In the genomic region with DNA sequence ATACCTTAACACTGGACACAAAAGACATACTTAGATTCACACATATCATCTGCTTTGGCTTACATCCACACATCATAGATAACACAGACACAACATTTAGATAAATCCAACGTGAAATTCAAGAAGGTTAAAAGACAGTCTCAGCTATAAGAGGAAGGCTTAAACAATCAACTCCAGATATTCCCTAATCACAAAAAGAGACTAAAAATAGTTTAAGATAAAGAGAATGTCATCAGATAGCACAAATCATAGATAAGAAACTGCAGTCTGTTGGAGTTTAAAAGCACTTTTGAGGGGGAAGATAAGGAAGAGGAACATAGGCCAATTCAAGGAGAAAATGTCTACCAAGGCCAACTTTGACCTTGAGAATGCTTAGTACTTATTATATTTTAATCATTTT, we compare ENCODE assay signal across 21 cellular contexts.
"Had no signal": no experiment of that assay in that cellular context is flagged by ENCODE, and none has a peak within 500 bp of the region (broad histone marks: within the 10 kb centered on the region; RNA-seq: fewer than 3 reads in every experiment).

No MANE protein-coding gene starts in this region.

- H3K9me3 ChIP-seq: left lung, lower lobe of right lung, neutrophil, psoas muscle, right lobe of liver, testis, tibial nerve had no signal

- H3K27ac ChIP-seq: coronary artery, dorsolateral prefrontal cortex, heart right ventricle, left lung, lower lobe of right lung, neutrophil, psoas muscle, right lobe of liver, testis, tibial nerve had no signal

- H3K4me3 Mint-ChIP-seq: immature natural killer cell; memory B cell; naive B cell; nephron; stimulated activated memory B cell treated with anti-CD40 and anti-IgM and Interleukin-4, amounts not matched to agents 10 μg/mL and 1 μg/mL and 100 μg/mL, for 72 hours; stimulated activated naive CD8-positive, alpha-beta T cell treated with anti-CD3 and anti-CD28 coated beads, Interleukin-15, Interleukin-2, amounts not matched to agents 100 ng/mL and 50 ng/mL, for 24 hours had no signal

- DNase-seq: dorsolateral prefrontal cortex; effector CD8-positive, alpha-beta T cell; heart right ventricle; hypothalamus; immature natural killer cell; left lung; lower lobe of right lung; naive B cell; psoas muscle; retina; right lobe of liver; stimulated activated CD4-positive, alpha-beta T cell treated with anti-CD3 and anti-CD28 coated beads, Interleukin-1b, Interleukin-23, amount 100 ng/mL, for 48 hours; stimulated activated CD4-positive, alpha-beta T cell treated with anti-CD3 and anti-CD28 coated beads, Interleukin-4, amount 100 ng/mL, for 24 hours; testis had no signal

- H3K36me3 Mint-ChIP-seq: memory B cell; naive B cell; stimulated activated memory B cell treated with anti-CD40 and anti-IgM and Interleukin-4, amounts not matched to agents 10 μg/mL and 1 μg/mL and 100 μg/mL, for 72 hours had no signal

- H3K4me1 ChIP-seq: heart right ventricle, left lung, lower lobe of right lung, psoas muscle, right lobe of liver, testis, tibial nerve had no signal

- H3K27me3 ChIP-seq: heart right ventricle, left lung, neutrophil, right lobe of liver, testis, tibial nerve had no signal

- H3K27me3 Mint-ChIP-seq: memory B cell; naive B cell; stimulated activated memory B cell treated with anti-CD40 and anti-IgM and Interleukin-4, amounts not matched to agents 10 μg/mL and 1 μg/mL and 100 μg/mL, for 72 hours; stimulated activated naive CD8-positive, alpha-beta T cell treated with anti-CD3 and anti-CD28 coated beads, Interleukin-15, Interleukin-2, amounts not matched to agents 100 ng/mL and 50 ng/mL, for 24 hours had no signal

- H3K4me1 Mint-ChIP-seq: immature natural killer cell; memory B cell; naive B cell; stimulated activated memory B cell treated with anti-CD40 and anti-IgM and Interleukin-4, amounts not matched to agents 10 μg/mL and 1 μg/mL and 100 μg/mL, for 72 hours had no signal

- H3K4me3 ChIP-seq: coronary artery, dorsolateral prefrontal cortex, heart right ventricle, left lung, lower lobe of right lung, psoas muscle, right lobe of liver, testis, tibial nerve had no signal

- H3K27ac Mint-ChIP-seq: immature natural killer cell; memory B cell; naive B cell; nephron; stimulated activated memory B cell treated with anti-CD40 and anti-IgM and Interleukin-4, amounts not matched to agents 10 μg/mL and 1 μg/mL and 100 μg/mL, for 72 hours; stimulated activated naive CD8-positive, alpha-beta T cell treated with anti-CD3 and anti-CD28 coated beads, Interleukin-15, Interleukin-2, amounts not matched to agents 100 ng/mL and 50 ng/mL, for 24 hours had no signal

- H3K36me3 ChIP-seq: heart right ventricle, left lung, lower lobe of right lung, neutrophil, right lobe of liver, tibial nerve had no signal
